Comparison of ENCODE assay signal across 8 cellular contexts in genomic region chr1:161530671-161531609, GRCh38. TPM values are rescaled to one million over a fixed set of nuclear protein-coding genes. Genes with fewer than 3 reads are reported as not detected.
A peak's percentile ranks its signal among the peaks of the same experiment; 100 is the strongest.
DNase-seq lines count a peak whose midpoint lies in the region; ATAC-seq and TF ChIP-seq lines count a peak whose summit lies in the region.
"Not testable (repeated sequence)": the region's sequence is repeated elsewhere in the genome, so short reads cannot be mapped to it uniquely, and the experiment has no call there.

No MANE protein-coding gene starts in this region.

- not testable (repeated sequence) for H3K9me3 Mint-ChIP-seq in nephron progenitor cell

- POLR2A ChIA-PET in HCT116 (lab: Charles Lee): not testable (repeated sequence)

- peaks cover 21% of the 10 kb centered on the region for H3F3A ChIP-seq in MM.1S (ENCODE audit: insufficient read depth, low read length)

- TF ChIP-seq CTCF in HCT116 (IDR thresholded peaks at IDR 0.05 in 2 of 3, conservative IDR thresholded peaks at IDR 0.05 in 1 of 3; ENCODE audit: borderline replicate concordance in 1 of 3, insufficient read depth in 1 of 3, low read depth in 2 of 3, low read length in 2 of 3); MM.1S (IDR thresholded peaks at IDR 0.05; ENCODE audit: low read length); fibroblast of villous mesenchyme (IDR thresholded peaks at IDR 0.05; ENCODE audit: insufficient read depth, low read depth, low read length); nephron progenitor cell (IDR thresholded peaks at IDR 0.05): not testable (repeated sequence)

- RAD21 ChIA-PET in HCT116 (lab: Charles Lee; ENCODE audit: low non-redundant PET in 1 of 2, low total read pairs in 2 of 2, uncharacterized antibody in 2 of 2, unreplicated experiment in 2 of 2): not testable (repeated sequence)

- not testable (repeated sequence) for H3K36me3 Mint-ChIP-seq in nephron progenitor cell (ENCODE audit: low read depth)

- TF ChIP-seq RAD21 in HCT116 (IDR thresholded peaks at IDR 0.05; ENCODE audit: low read depth): not testable (repeated sequence)

- H3K4me2 ChIP-seq in HCT116 (ENCODE audit: low read length) (peak overlapping the region; percentile 67), MM.1S (ENCODE audit: low read depth, low read length) (peak overlapping the region; percentile 58)

- CTCF ChIA-PET in HCT116 (lab: Charles Lee): interaction anchor here (1.6 kb wide), 1 partner anchor 44 kb away, joined by 3 read pairs; no protein-coding TSS in a partner anchor

- peaks cover 40% of the 10 kb centered on the region for H3K27me3 Mint-ChIP-seq in nephron progenitor cell (ENCODE audit: low read depth, poor library complexity)

- not testable (repeated sequence) for H4K20me1 ChIP-seq in HCT116 (ENCODE audit: insufficient read depth); MM.1S (ENCODE audit: insufficient read depth, low read length)

- TF ChIP-seq POLR2A in HCT116 (IDR thresholded peaks at IDR 0.05; ENCODE audit: borderline replicate concordance, extremely low read depth, insufficient read depth, insufficient read length): not testable (repeated sequence)

- H3K4me1 Mint-ChIP-seq in nephron progenitor cell: peaks cover 17% of the 10 kb centered on the region

- H3K27me3 ChIP-seq in HCT116 (ENCODE audit: insufficient read depth, low read length); MM.1S (replicated peaks; ENCODE audit: insufficient read depth, low read length): not testable (repeated sequence)

- H3K4me3 ChIP-seq in HCT116 (replicated peaks in 1 of 2; ENCODE audit: low read depth in 1 of 2, low read length in 2 of 2) (peak overlapping the region; percentile 44 to 60), MM.1S (ENCODE audit: low read length) (peak overlapping the region; percentile 64), fibroblast of villous mesenchyme (ENCODE audit: low read depth, low read length) (peak overlapping the region; percentile 63)

- peak overlapping the region; percentile 44 for H3K27ac ChIP-seq in HCT116 (ENCODE audit: low read depth, low read length)
- peak overlapping the region; percentile 82 for H3K27ac ChIP-seq in MM.1S (ENCODE audit: low read length)

- DNase-seq in EH (ENCODE audit: low read depth): peak; percentile 94
- DNase-seq in HCT116 (ENCODE audit: low read depth, low spot score): peak; percentile 89
- DNase-seq in MM.1S: peak; percentile 97
- DNase-seq in SIG-M5 treated with dmso at 0.1 percent for 504 hours (lab: John Stamatoyannopoulos, UW; ENCODE audit: unreplicated experiment): peak; percentile 98
- peak; percentile 84 for DNase-seq in activated gamma-delta T cell treated with Interleukin-2 at 50 U/mL for 16 hours
- peak; percentile 91 for DNase-seq in fibroblast of villous mesenchyme (ENCODE audit: low read depth)
- DNase-seq in nephron progenitor cell: peak; percentile 85
- peak; percentile 85 for DNase-seq in stimulated activated naive CD4-positive, alpha-beta T cell treated with Interleukin-2 at 50 U/mL for 16 hours (lab: John Stamatoyannopoulos, UW)

- not testable (repeated sequence) for BruUV-seq in HCT116 (replicated peaks; lab: Mats Ljungman, UMichigan)

- peak overlapping the region; percentile 57 for H3K27ac Mint-ChIP-seq in nephron progenitor cell

- peak overlapping the region; percentile 60 for H3K9ac ChIP-seq in HCT116 (ENCODE audit: low read length)
- peak overlapping the region; percentile 71 for H3K9ac ChIP-seq in MM.1S (ENCODE audit: low read length)

- not testable (repeated sequence) for H3K79me2 ChIP-seq in HCT116 (ENCODE audit: insufficient read depth, low read length); MM.1S (ENCODE audit: low read length)

- not testable (repeated sequence) for H3K36me3 ChIP-seq in HCT116 (ENCODE audit: control insufficient read depth in 1 of 2, insufficient read depth in 2 of 2, low read length in 2 of 2); MM.1S (replicated peaks; ENCODE audit: insufficient read depth, low read length)

- not testable (repeated sequence) for H2AFZ ChIP-seq in HCT116 (ENCODE audit: low read depth, low read length, poor library complexity, severe bottlenecking)
- peak overlapping the region; percentile 69 for H2AFZ ChIP-seq in MM.1S (ENCODE audit: low read length)

- not testable (repeated sequence) for H3K4me1 ChIP-seq in HCT116 (ENCODE audit: control insufficient read depth in 1 of 2, insufficient read depth in 2 of 2, low read length in 2 of 2); MM.1S (ENCODE audit: low read length)

- H3K9me3 ChIP-seq in HCT116 (ENCODE audit: control insufficient read depth in 1 of 2, insufficient read depth in 1 of 2, low read depth in 1 of 2, low read length in 2 of 2); MM.1S (replicated peaks; ENCODE audit: insufficient read depth, low read length): not testable (repeated sequence)

- peak; percentile 81 for ATAC-seq in HCT116

- H3K9me2 ChIP-seq in HCT116 (ENCODE audit: insufficient read depth); MM.1S (replicated peaks; ENCODE audit: insufficient read depth, low read length): not testable (repeated sequence)

- intact Hi-C loops in HCT116 (cut with micrococcal nuclease): not testable (repeated sequence)

- H3K4me3 Mint-ChIP-seq in nephron progenitor cell: peak overlapping the region; percentile 93

TF ChIP-seq in HCT116, 20 proteins besides CTCF, POLR2A, EP300 and RAD21:
- TF ChIP-seq CBX3 (IDR thresholded peaks at IDR 0.05; ENCODE audit: low read depth) (peak; percentile 92), ATF3 (IDR thresholded peaks at IDR 0.05) (peak; percentile 99), EGR1 (IDR thresholded peaks at IDR 0.05; ENCODE audit: low read depth) (peak; percentile 42; the same call in 1 of the 2 replicates), POLR2AphosphoS5 (IDR thresholded peaks at IDR 0.05; ENCODE audit: low read depth, low read length) (peak; percentile 31; the same call in 1 of the 2 replicates), FOSL1 (IDR thresholded peaks at IDR 0.05; ENCODE audit: low read depth) (peak; percentile 9; the same call in 1 of the 2 replicates)
- TF ChIP-seq, protein P1, sequence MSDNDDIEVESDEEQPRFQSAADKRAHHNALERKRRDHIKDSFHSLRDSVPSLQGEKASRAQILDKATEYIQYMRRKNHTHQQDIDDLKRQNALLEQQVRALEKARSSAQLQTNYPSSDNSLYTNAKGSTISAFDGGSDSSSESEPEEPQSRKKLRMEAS (IDR thresholded peaks at IDR 0.05): peak; percentile 7; the same call in 1 of the 2 replicates

RNA-seq across cellular contexts. Expression of gene HSPA6, which starts 6.6 kb away (rescaled TPM):
- total RNA-seq in HCT116 (2021; ENCODE audit: unreplicated experiment) (not detected), fibroblast of villous mesenchyme (under 0.01 TPM in 2 replicates)
- 0.06 TPM in 1 of 2 replicates, not detected in the other for polyA plus RNA-seq in HCT116 (2012)

RNA-seq across cellular contexts. Expression of gene FCGR3A, which starts 18.7 kb away (rescaled TPM):
- total RNA-seq in HCT116 (2021; ENCODE audit: unreplicated experiment) (0.17 TPM), fibroblast of villous mesenchyme (not detected in 2 replicates)
- not detected in 2 replicates for polyA plus RNA-seq in HCT116 (2012)

RNA-seq across cellular contexts. Expression of gene FCGR2A, which starts 25.7 kb away (rescaled TPM):
- total RNA-seq in HCT116 (2021; ENCODE audit: unreplicated experiment) (0.52 TPM), fibroblast of villous mesenchyme (under 0.01 TPM in 2 replicates)
- polyA plus RNA-seq in HCT116 (2012): 0.07 and 0.09 TPM in 2 replicates

Comparison
In these comparisons a context has a peak if more than half of its experiments do, and no peak if none do; other contexts are left out.
1. Peak in every context shown above with its lines: DNase-seq, ATAC-seq, H3K4me3 ChIP-seq and H3K27ac ChIP-seq.